Comparison of ENCODE assay signal across 16 cellular contexts in the genomic region with DNA sequence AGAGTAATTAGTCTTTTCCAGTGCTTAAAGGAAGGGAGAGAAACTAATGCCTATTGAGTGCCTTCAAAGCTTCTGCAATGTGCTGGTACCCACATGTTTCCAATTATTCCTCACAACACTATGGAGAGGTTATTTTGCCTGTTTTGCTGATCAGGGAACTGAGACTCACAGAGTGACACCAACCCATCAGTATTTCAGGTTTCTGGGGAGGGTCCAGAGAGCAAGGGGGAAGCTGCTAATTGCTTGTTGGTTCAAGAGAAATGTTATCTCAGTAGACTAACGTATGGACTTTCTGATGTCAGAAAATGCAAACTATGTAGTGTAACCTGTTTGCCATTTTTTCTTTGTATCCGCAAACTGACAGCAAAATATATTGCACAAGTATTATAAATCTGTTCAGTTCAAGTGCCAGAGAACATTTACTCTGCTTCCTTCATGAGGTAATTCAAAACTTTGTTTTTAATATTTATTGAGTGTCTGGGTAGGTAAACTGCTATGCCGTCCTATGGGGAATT.
DNase-seq lines count a peak whose midpoint lies in the region; TF ChIP-seq lines count a peak whose summit lies in the region.
"Had no signal": no experiment of that assay in that cellular context is flagged by ENCODE, and none has a peak within 500 bp of the region (broad histone marks: within the 10 kb centered on the region; RNA-seq: fewer than 3 reads in every experiment).

No MANE protein-coding gene starts in this region.

- CTCF ChIA-PET in activated CD4-positive, alpha-beta memory T cell treated with anti-CD3 and anti-CD28 coated beads for 36 hours (lab: Charles Lee), result no interaction called here

- intact Hi-C loops in activated CD4-positive, alpha-beta memory T cell treated with anti-CD3 and anti-CD28 coated beads for 36 hours (cut with micrococcal nuclease), result no loop called here

- H3K9ac ChIP-seq in parathyroid adenoma, result no peak overlapping the region

- DNase-seq in SIG-M5 treated with dmso at 0.1 percent for 504 hours (lab: John Stamatoyannopoulos, UW; ENCODE audit: unreplicated experiment), result peak; percentile 41
- no peak for DNase-seq in SIG-M5 (lab: John Stamatoyannopoulos, UW)
- peak; percentile 4 for DNase-seq in epithelial cell of esophagus (ENCODE audit: low read depth)
- DNase-seq in activated CD4-positive, alpha-beta memory T cell treated with anti-CD3 and anti-CD28 coated beads for 36 hours, result no peak
- no peak for DNase-seq in WERI-Rb-1
- DNase-seq in GOT3 (lab: John Stamatoyannopoulos, UW), result no peak
- DNase-seq: AML-193; CD4-positive, alpha-beta T cell; DMS153; DMS79; GDM1; H9 had no signal

- H3K36me3 Mint-ChIP-seq in activated CD4-positive, alpha-beta memory T cell treated with anti-CD3 and anti-CD28 coated beads for 36 hours, result no peaks in the 10 kb centered on the region

- H3K36me3 ChIP-seq in parathyroid adenoma (ENCODE audit: control insufficient read depth, insufficient read depth, low read length) (no peaks in the 10 kb centered on the region), WERI-Rb-1 (no peaks in the 10 kb centered on the region)

- no peaks in the 10 kb centered on the region for H3K9me3 ChIP-seq in parathyroid adenoma (ENCODE audit: control insufficient read depth, low read length)
- H3K9me3 ChIP-seq in WERI-Rb-1 (ENCODE audit: severe bottlenecking), result peaks cover 7% of the 10 kb centered on the region

- peaks cover 6% of the 10 kb centered on the region for H3K27me3 Mint-ChIP-seq in activated CD4-positive, alpha-beta memory T cell treated with anti-CD3 and anti-CD28 coated beads for 36 hours

- no peaks in the 10 kb centered on the region for H3K79me2 ChIP-seq in parathyroid adenoma

- H3K4me3 Mint-ChIP-seq in activated CD4-positive, alpha-beta memory T cell treated with anti-CD3 and anti-CD28 coated beads for 36 hours, result no peak overlapping the region
- H3K4me3 Mint-ChIP-seq: CD4-positive, alpha-beta T cell; H9 had no signal

- no peak overlapping the region for H3K27ac Mint-ChIP-seq in activated CD4-positive, alpha-beta memory T cell treated with anti-CD3 and anti-CD28 coated beads for 36 hours
- H3K27ac Mint-ChIP-seq: CD4-positive, alpha-beta T cell; H9 had no signal

- H3K27ac ChIP-seq in parathyroid adenoma, result peak overlapping the region; percentile 58
- no peak overlapping the region for H3K27ac ChIP-seq in WERI-Rb-1
- H3K27ac ChIP-seq: 22Rv1, A549, C4-2B had no signal

- H3K4me3 ChIP-seq in epithelial cell of esophagus (ENCODE audit: low read length) (no peak overlapping the region), parathyroid adenoma (ENCODE audit: low read depth, low read length) (no peak overlapping the region), WERI-Rb-1 (ENCODE audit: low read depth, low read length) (no peak overlapping the region)
- H3K4me3 ChIP-seq: A549 had no signal

- H3K9me3 Mint-ChIP-seq in activated CD4-positive, alpha-beta memory T cell treated with anti-CD3 and anti-CD28 coated beads for 36 hours, result no peaks in the 10 kb centered on the region

- H3K27me3 ChIP-seq in parathyroid adenoma (ENCODE audit: control insufficient read depth, insufficient read depth, low read length) (no peaks in the 10 kb centered on the region), WERI-Rb-1 (ENCODE audit: insufficient read depth, low read depth, severe bottlenecking) (peaks cover 65% of the 10 kb centered on the region)

- peaks cover 64% of the 10 kb centered on the region for H3K4me1 ChIP-seq in parathyroid adenoma

- peak overlapping the region; percentile 39 for H2AFZ ChIP-seq in parathyroid adenoma

- no peaks in the 10 kb centered on the region for H3K4me1 Mint-ChIP-seq in activated CD4-positive, alpha-beta memory T cell treated with anti-CD3 and anti-CD28 coated beads for 36 hours (ENCODE audit: low read depth)

- no peak overlapping the region for H3K4me2 ChIP-seq in parathyroid adenoma (ENCODE audit: low read length)
- H3K4me2 ChIP-seq: A549 had no signal

- TF ChIP-seq CTCF in epithelial cell of esophagus (IDR thresholded peaks at IDR 0.05; ENCODE audit: insufficient read depth, low read depth, low read length, missing control alignments) (no peak), parathyroid adenoma (IDR thresholded peaks at IDR 0.05) (no peak), WERI-Rb-1 (IDR thresholded peaks at IDR 0.05; ENCODE audit: low read depth, low read length) (no peak)

- POLR2A ChIA-PET in activated CD4-positive, alpha-beta memory T cell treated with anti-CD3 and anti-CD28 coated beads for 36 hours (lab: Charles Lee), result no interaction called here

Comparison
In these comparisons a context has a peak if more than half of its experiments do, and no peak if none do; other contexts are left out.
1. DNase-seq: peak in SIG-M5 treated with dmso at 0.1 percent for 504 hours (single experiment) and epithelial cell of esophagus (single experiment); none in SIG-M5 (single experiment), activated CD4-positive, alpha-beta memory T cell treated with anti-CD3 and anti-CD28 coated beads for 36 hours (single experiment), WERI-Rb-1 (single experiment) and GOT3 (single experiment).